Comparison of ENCODE assay signal across 8 cellular contexts in genomic region chr10:63819753-63820347, GRCh38.
DNase-seq lines count a peak whose midpoint lies in the region; ATAC-seq, FAIRE-seq and TF ChIP-seq lines count a peak whose summit lies in the region.

No MANE protein-coding gene starts in this region.

- H3K27ac ChIP-seq in HEK293 (ENCODE audit: extremely low read depth, low read depth, low read length), result no peak overlapping the region
- H3K27ac ChIP-seq in Panc1 (ENCODE audit: low read length), result no peak overlapping the region
- no peak overlapping the region for H3K27ac ChIP-seq in mesendoderm (ENCODE audit: low read depth, low read length)

- no peaks in the 10 kb centered on the region for H3K4me1 ChIP-seq in HEK293 (ENCODE audit: control insufficient read depth, insufficient read depth, low read length)
- H3K4me1 ChIP-seq in Panc1 (ENCODE audit: control insufficient read depth, insufficient read depth, low read length), result no peaks in the 10 kb centered on the region
- no peaks in the 10 kb centered on the region for H3K4me1 ChIP-seq in mesendoderm (ENCODE audit: control insufficient read depth, low read depth, low read length)

- no peak overlapping the region for H2BK15ac ChIP-seq in mesendoderm (replicated peaks; ENCODE audit: low read depth)

- no peak overlapping the region for H2AK5ac ChIP-seq in mesendoderm (ENCODE audit: low read length)

- H3K9me3 ChIP-seq in HEK293 (ENCODE audit: control insufficient read depth, insufficient read depth, low read depth, low read length) (no peaks in the 10 kb centered on the region; the same call in 1 of the 2 replicates), Panc1 (ENCODE audit: control insufficient read depth, insufficient read depth, low read depth, low read length) (peaks cover 4% of the 10 kb centered on the region; the same call in 1 of the 2 replicates)

- POLR2A ChIA-PET in HEK293 (lab: Yijun Ruan, JAX) (no interaction called here), Panc1 (lab: Charles Lee) (no interaction called here)

- H3K36me3 ChIP-seq in HEK293 (ENCODE audit: control insufficient read depth in 2 of 2, insufficient read depth in 1 of 2, low read length in 2 of 2), result no peaks in the 10 kb centered on the region
- H3K36me3 ChIP-seq in Panc1 (ENCODE audit: control insufficient read depth, insufficient read depth, low read length), result no peaks in the 10 kb centered on the region
- H3K36me3 ChIP-seq in mesendoderm (ENCODE audit: control insufficient read depth, insufficient read depth, low read length), result no peaks in the 10 kb centered on the region

- ATAC-seq in Panc1 (peak; percentile 88), GM18907 (IDR thresholded peaks at IDR 0.05; ENCODE audit: unreplicated experiment) (no peak), GM21786 (IDR thresholded peaks at IDR 0.05; ENCODE audit: unreplicated experiment) (no peak), HG03521 (IDR thresholded peaks at IDR 0.05; ENCODE audit: unreplicated experiment) (no peak)

- H3K23ac ChIP-seq in mesendoderm (ENCODE audit: low read length), result no peak overlapping the region

- H3K4me2 ChIP-seq in mesendoderm (ENCODE audit: low read length), result no peak overlapping the region

- no peak overlapping the region for H2BK5ac ChIP-seq in mesendoderm (ENCODE audit: low read length)

- in situ Hi-C loops in Panc1 (cut with HindIII; ENCODE audit: low pct_unique_long_range_greater_than_20kb, low sequenced_read_pairs), result no loop called here

- no peak overlapping the region for H3K4ac ChIP-seq in mesendoderm (ENCODE audit: low read depth, low read length)

- CTCF ChIA-PET in HEK293 (lab: Yijun Ruan, JAX) (interaction anchor here (0.6 to 2.1 kb wide), 25 partner anchors 10 to 1608 kb away, joined by 3 to 10 read pairs (median 4); no protein-coding TSS in a partner anchor), Panc1 (lab: Charles Lee) (interaction anchor here (1.0 to 1.2 kb wide), 2 partner anchors 47 to 49 kb away, joined by 3 read pairs; no protein-coding TSS in a partner anchor)

- H3K18ac ChIP-seq in mesendoderm (ENCODE audit: low read length), result no peak overlapping the region

- no CpG with 5 or more reads among the region's 3 CpGs for WGBS in mesendoderm (ENCODE audit: extremely low coverage, insufficient coverage, low lambda C conversion rate)

- H3K79me1 ChIP-seq in mesendoderm (ENCODE audit: low read length), result no peaks in the 10 kb centered on the region

- no peaks in the 10 kb centered on the region for H3K79me2 ChIP-seq in mesendoderm (ENCODE audit: control insufficient read depth, insufficient read depth, low read length)

- no peak overlapping the region for H3K9ac ChIP-seq in mesendoderm (ENCODE audit: low read length)

- no peak overlapping the region for H2BK120ac ChIP-seq in mesendoderm (ENCODE audit: low read depth, low read length)

- no peak overlapping the region for H3K4me3 ChIP-seq in HEK293 (ENCODE audit: low read depth, low read length)
- H3K4me3 ChIP-seq in Panc1 (ENCODE audit: low read depth in 2 of 2, low read length in 2 of 2), result no peak overlapping the region
- no peak overlapping the region for H3K4me3 ChIP-seq in mesendoderm (ENCODE audit: low read length)

- FAIRE-seq in endometrium (lab: Jason Lieb, UNC), result peak; percentile 23

- H4K5ac ChIP-seq in mesendoderm (ENCODE audit: low read length), result no peak overlapping the region

- TF ChIP-seq CTCF in HEK293 (tag by site-specific recombination; IDR thresholded peaks at IDR 0.05) (no peak), Panc1 (IDR thresholded peaks at IDR 0.05) (peak; percentile 91)

- H3K56ac ChIP-seq in mesendoderm (ENCODE audit: low read length), result no peak overlapping the region

- no peaks in the 10 kb centered on the region; the same call in 1 of the 2 replicates for H3K27me3 ChIP-seq in Panc1 (ENCODE audit: control insufficient read depth, insufficient read depth, low read length)
- no peaks in the 10 kb centered on the region for H3K27me3 ChIP-seq in mesendoderm (ENCODE audit: insufficient read depth, low read length, poor library complexity)

- DNase-seq in DMS114 treated with DMSO at 0.1 percent for 48 hours (lab: John Stamatoyannopoulos, UW; ENCODE audit: unreplicated experiment), result peak; percentile 67
- DNase-seq in Panc1 (ENCODE audit: low read depth, low spot score), result peak; percentile 42
- DNase-seq in mesendoderm, result peak; percentile 62

- intact Hi-C loops in Panc1 (cut with micrococcal nuclease; ENCODE audit: unreplicated experiment), result no loop called here

- no peak overlapping the region for H4K8ac ChIP-seq in mesendoderm (ENCODE audit: low read depth, low read length)

- no TSS peak for BruUV-seq in Panc1 (replicated peaks; lab: Mats Ljungman, UMichigan)

TF ChIP-seq in HEK293, 187 proteins besides CTCF, POLR2A, EP300 and RAD21:
- TF ChIP-seq ZNF654 (tag by site-specific recombination; IDR thresholded peaks at IDR 0.05; ENCODE audit: low read depth), result peak; percentile 55
- TF ChIP-seq HOXC10 (CRISPR knock-in tag; IDR thresholded peaks at IDR 0.05), result no peak
- 0 out of 2 replicates have a peak, but pooled peaks have one; percentile 22 for TF ChIP-seq ZNF660 (tag by site-specific recombination; IDR thresholded peaks at IDR 0.05)
- no peak for TF ChIP-seq ZNF398 (tag by site-specific recombination; IDR thresholded peaks at IDR 0.05)
- no peak for TF ChIP-seq ZSCAN4 (tag by site-specific recombination; IDR thresholded peaks at IDR 0.05)
